In genomic region chr2:241564596-241565411, GRCh38 we compare ENCODE assay signal across 1 cellular context.
TF ChIP-seq lines count a peak whose summit lies in the region.

No MANE protein-coding gene starts in this region.

TF ChIP-seq in GM23338, 12 proteins besides CTCF, POLR2A, EP300 and RAD21:
- TF ChIP-seq ZNF462 (CRISPR knock-in tag; IDR thresholded peaks at IDR 0.05), result no peak
- no peak for TF ChIP-seq POLR2AphosphoS5 (IDR thresholded peaks at IDR 0.05; ENCODE audit: low read depth)
- TF ChIP-seq CREB1 (CRISPR knock-in tag; IDR thresholded peaks at IDR 0.05; ENCODE audit: low read depth), result no peak
- TF ChIP-seq REST (IDR thresholded peaks at IDR 0.05; ENCODE audit: unreplicated experiment), result no peak
- TF ChIP-seq EZH2 (IDR thresholded peaks at IDR 0.05; ENCODE audit: low read depth, unreplicated experiment), result no peak
TF ChIP-seq in GM23338: peak in this region for 0.
